ENCODE assay signal across 27 cellular contexts in the genomic region with DNA sequence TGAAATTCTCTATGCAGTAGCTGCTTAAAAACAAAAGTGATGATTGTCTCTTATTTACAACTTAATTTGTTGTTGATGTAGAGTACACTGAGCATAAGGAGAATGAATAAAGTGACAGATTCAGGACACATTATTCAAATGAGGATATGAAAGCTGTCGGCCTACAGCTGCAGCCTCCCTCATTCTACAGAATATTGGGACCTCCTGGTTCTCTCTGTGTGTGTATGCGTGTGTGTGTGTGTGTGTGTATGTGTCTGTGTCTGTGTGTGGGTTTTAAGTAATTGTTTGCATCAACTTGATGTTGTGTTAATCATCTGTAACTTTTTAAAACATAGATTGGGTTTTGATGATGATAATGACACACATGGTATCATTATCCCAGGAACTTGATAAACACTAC.
"Had no signal": no experiment of that assay in that cellular context is flagged by ENCODE, and none has a peak within 500 bp of the region (broad histone marks: within the 10 kb centered on the region; RNA-seq: fewer than 3 reads in every experiment).

No MANE protein-coding gene starts in this region.

- H3K27ac ChIP-seq: breast epithelium, epithelial cell of prostate, hepatocyte, lower lobe of right lung, neural progenitor cell, parathyroid adenoma, skin epidermis, thyroid gland, upper lobe of left lung, vagina had no signal

- H3K27me3 ChIP-seq: breast epithelium, hepatocyte, neural progenitor cell, thyroid gland, upper lobe of left lung, vagina had no signal

- DNase-seq: activated CD4-positive, alpha-beta memory T cell treated with anti-CD3 and anti-CD28 coated beads, Interleukin-2, amount 10 ng/mL, durations not matched to agents 7 days and 5 days; activated CD4-positive, alpha-beta T cell treated with anti-CD3 and anti-CD28 coated beads, Interleukin-2, amount 10 ng/mL, durations not matched to agents 7 days and 5 days; activated CD4-positive, CD25-positive, alpha-beta regulatory T cell treated with anti-CD3 and anti-CD28 coated beads, Interleukin-2, amount 50 U/mL, for 72 hours; activated CD8-positive, alpha-beta memory T cell treated with anti-CD3 and anti-CD28 coated beads, Interleukin-2, amount 50 U/mL, for 48 hours; activated gamma-delta T cell treated with Interleukin-2 at 50 U/mL for 16 hours; activated naive CD4-positive, alpha-beta T cell treated with anti-CD3 and anti-CD28 coated beads, Interleukin-2, amount 50 U/mL, for 16 hours; activated T-cell treated with anti-CD3 and anti-CD28 coated beads, Interleukin-2, amount 50 U/mL, for 24 hours; amniotic stem cell; dermis blood vessel endothelial cell; effector CD8-positive, alpha-beta T cell; lower lobe of right lung; mesenchymal stem cell; naive thymus-derived CD8-positive, alpha-beta T cell; occipital lobe; stimulated activated CD4-positive, alpha-beta T cell treated with anti-CD3 and anti-CD28 coated beads, Interleukin-12 subunit alpha, Interleukin-12 subunit beta, amount 100 ng/mL, for 4 hours; stimulated activated CD4-positive, alpha-beta T cell treated with anti-CD3 and anti-CD28 coated beads, Interleukin-4, amount 100 ng/mL, for 1 hour; stimulated activated naive CD8-positive, alpha-beta T cell treated with anti-CD3 and anti-CD28 coated beads, Interleukin-15, Interleukin-2, amounts not matched to agents 100 U/mL and 50 U/mL, for 24 hours; T-helper 17 cell; thyroid gland; upper lobe of left lung had no signal
